ENCODE assay signal across 8 cellular contexts in the genomic region with DNA sequence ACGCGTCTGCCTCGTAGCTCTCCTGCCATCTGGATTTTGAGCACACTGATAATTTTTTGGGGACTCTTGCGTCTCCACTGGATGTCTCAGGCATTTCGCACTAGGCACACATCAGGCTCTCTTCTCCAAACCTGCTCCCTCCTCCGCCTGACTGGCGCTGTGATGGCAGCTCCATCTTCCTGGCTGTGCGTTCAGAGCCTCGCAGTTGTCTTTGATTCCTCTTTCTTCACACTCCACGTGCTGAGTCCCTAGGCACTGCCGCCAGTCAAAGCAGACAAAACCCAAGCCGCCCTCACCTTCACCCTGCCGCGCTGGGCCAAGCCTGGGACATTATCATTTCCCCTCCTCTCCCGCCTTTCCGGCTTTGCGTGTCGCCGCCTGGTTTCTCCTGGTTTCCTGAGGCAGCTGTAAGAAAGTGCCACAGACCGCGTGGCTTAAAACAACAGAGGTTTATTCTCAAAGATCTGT. TPM values are rescaled to one million over a fixed set of nuclear protein-coding genes. Genes with fewer than 3 reads are reported as not detected.
DNase-seq lines count a peak whose midpoint lies in the region; ATAC-seq and TF ChIP-seq lines count a peak whose summit lies in the region.

No MANE protein-coding gene starts in this region.

- H3K36me3 Mint-ChIP-seq in CD4-positive, alpha-beta memory T cell, result peaks cover 10 to 27% of the 10 kb centered on the region in 2 donors
- peaks cover 15% of the 10 kb centered on the region for H3K36me3 Mint-ChIP-seq in activated naive CD4-positive, alpha-beta T cell treated with anti-CD3 and anti-CD28 coated beads for 36 hours (ENCODE audit: low read depth)
- no peaks in the 10 kb centered on the region for H3K36me3 Mint-ChIP-seq in progenitor cell of endocrine pancreas (ENCODE audit: insufficient read depth)

- no peaks in the 10 kb centered on the region for H3K9me3 ChIP-seq in CD4-positive, alpha-beta memory T cell (ENCODE audit: control insufficient read depth in 1 of 2, low read length in 2 of 2)
- H3K9me3 ChIP-seq in heart left ventricle, result no peaks in the 10 kb centered on the region

- POLR2A ChIA-PET in CD4-positive, alpha-beta memory T cell (lab: Charles Lee; ENCODE audit: partially characterized antibody), result interaction anchor here (0.6 to 2.7 kb wide), 18 partner anchors 8 to 761 kb away, joined by 3 to 10 read pairs (median 3); partner anchors contain the start of genes BPHL, FAM50B, NQO2 and RIPK1

- CTCF ChIA-PET in CD4-positive, alpha-beta memory T cell (lab: Charles Lee; ENCODE audit: partially characterized antibody), result interaction anchor here (0.6 to 4.4 kb wide), 10 partner anchors 8 to 719 kb away, joined by 3 to 33 read pairs (median 3); partner anchors contain the start of genes BPHL, FAM50B and TUBB2A
- CTCF ChIA-PET in activated naive CD4-positive, alpha-beta T cell treated with anti-CD3 and anti-CD28 coated beads for 36 hours (lab: Charles Lee), result interaction anchor here (0.6 to 5.1 kb wide), 7 partner anchors 8 to 158 kb away, joined by 3 to 40 read pairs (median 4); no protein-coding TSS in a partner anchor

- TF ChIP-seq POLR2A in heart left ventricle (IDR thresholded peaks at IDR 0.05), result no peak

- H3K4me1 ChIP-seq in CD4-positive, alpha-beta memory T cell (ENCODE audit: insufficient read depth, low read length), result peaks cover 48% of the 10 kb centered on the region
- peaks cover 0 to 44% (median 18%) of the 10 kb centered on the region in 12 donors for H3K4me1 ChIP-seq in heart left ventricle

- peak in 4 of 5 donors; percentile 23 to 45 (median 30) for DNase-seq in CD4-positive, alpha-beta memory T cell
- DNase-seq in NCI-H774 (lab: John Stamatoyannopoulos, UW) (peak; percentile 20), heart left ventricle (peak in 1 of 5 donors; percentile 52), progenitor cell of endocrine pancreas (ENCODE audit: low spot score, unreplicated experiment) (no peak), NCI-H2196 (lab: John Stamatoyannopoulos, UW; ENCODE audit: unreplicated experiment) (no peak)
- peak; percentile 49 for DNase-seq in activated naive CD4-positive, alpha-beta T cell treated with anti-CD3 and anti-CD28 coated beads for 36 hours

- TF ChIP-seq CTCF in heart left ventricle (IDR thresholded peaks at IDR 0.05) (peak in 1 of 12 donors; percentile 6), progenitor cell of endocrine pancreas (IDR thresholded peaks at IDR 0.05; ENCODE audit: unreplicated experiment) (no peak)

- peaks cover 16% of the 10 kb centered on the region for H3K36me3 ChIP-seq in CD4-positive, alpha-beta memory T cell (ENCODE audit: insufficient read depth, low read length)
- H3K36me3 ChIP-seq in heart left ventricle, result peaks cover 0 to 14% (median 12%) of the 10 kb centered on the region in 9 donors

- peak overlapping the region; percentile 93 to 99 (median 96) for H3K4me3 Mint-ChIP-seq in CD4-positive, alpha-beta memory T cell
- peak overlapping the region; percentile 94 for H3K4me3 Mint-ChIP-seq in activated naive CD4-positive, alpha-beta T cell treated with anti-CD3 and anti-CD28 coated beads for 36 hours
- peak overlapping the region; percentile 94 for H3K4me3 Mint-ChIP-seq in progenitor cell of endocrine pancreas (ENCODE audit: low read depth)

- ATAC-seq in GM18907 (IDR thresholded peaks at IDR 0.05; ENCODE audit: unreplicated experiment), result peak; percentile 32
- ATAC-seq in HG03095 (IDR thresholded peaks at IDR 0.05; ENCODE audit: unreplicated experiment), result peak; percentile 23
- ATAC-seq in heart left ventricle, result peak in 2 of 4 donors; percentile 16 to 38

- peaks cover 0 to 1% (median 0%) of the 10 kb centered on the region in 8 donors for H3K9me3 Mint-ChIP-seq in CD4-positive, alpha-beta memory T cell
- H3K9me3 Mint-ChIP-seq in activated naive CD4-positive, alpha-beta T cell treated with anti-CD3 and anti-CD28 coated beads for 36 hours, result no peaks in the 10 kb centered on the region
- H3K9me3 Mint-ChIP-seq in progenitor cell of endocrine pancreas (ENCODE audit: low read depth), result no peaks in the 10 kb centered on the region

- H3K4me1 Mint-ChIP-seq in CD4-positive, alpha-beta memory T cell, result peaks cover 23 to 50% (median 38%) of the 10 kb centered on the region in 4 donors
- peaks cover 39% of the 10 kb centered on the region for H3K4me1 Mint-ChIP-seq in activated naive CD4-positive, alpha-beta T cell treated with anti-CD3 and anti-CD28 coated beads for 36 hours (ENCODE audit: low read depth)
- peaks cover 8% of the 10 kb centered on the region for H3K4me1 Mint-ChIP-seq in progenitor cell of endocrine pancreas (ENCODE audit: low read depth)

- intact Hi-C loops in CD4-positive, alpha-beta memory T cell (cut with micrococcal nuclease), result loop anchor here (2.0 to 10.0 kb wide), 9 partner anchors 97 to 1518 kb away; partner anchors contain the start of genes BPHL, CDYL, ECI2 and NQO2
- intact Hi-C loops in activated naive CD4-positive, alpha-beta T cell treated with anti-CD3 and anti-CD28 coated beads for 36 hours (cut with micrococcal nuclease), result loop anchor here (2.0 kb wide), 3 partner anchors 133 to 261 kb away; partner anchors contain the start of genes NQO2 and RIPK1
- intact Hi-C loops in heart left ventricle (cut with DNase I), result loop anchor here in 7 of 10 donors (2.0 to 10.0 kb wide), 3 partner anchors 95 to 265 kb away; partner anchors contain the start of gene NQO2 (in 3 of the 7)

- H3K27ac Mint-ChIP-seq in CD4-positive, alpha-beta memory T cell, result peak overlapping the region; percentile 92 to 99 (median 95)
- peak overlapping the region; percentile 87 for H3K27ac Mint-ChIP-seq in activated naive CD4-positive, alpha-beta T cell treated with anti-CD3 and anti-CD28 coated beads for 36 hours
- H3K27ac Mint-ChIP-seq in progenitor cell of endocrine pancreas, result peak overlapping the region; percentile 90

- WGBS in heart left ventricle, 4 donors, result 1 to 3% (median 2%) methylated on average over 16 to 21 of the region's 21 CpGs

- peak overlapping the region; percentile 70 for H3K27ac ChIP-seq in CD4-positive, alpha-beta memory T cell (ENCODE audit: low read depth, low read length)
- peak overlapping the region in 11 of 12 donors; percentile 40 to 85 (median 82) for H3K27ac ChIP-seq in heart left ventricle

- peak overlapping the region; percentile 44 to 67 for H3K4me3 ChIP-seq in CD4-positive, alpha-beta memory T cell (ENCODE audit: low read length in 2 of 2)
- H3K4me3 ChIP-seq in heart left ventricle, result peak overlapping the region; percentile 60 to 99 (median 94)

- H3K27me3 Mint-ChIP-seq in CD4-positive, alpha-beta memory T cell, result no peaks in the 10 kb centered on the region
- no peaks in the 10 kb centered on the region for H3K27me3 Mint-ChIP-seq in activated naive CD4-positive, alpha-beta T cell treated with anti-CD3 and anti-CD28 coated beads for 36 hours (ENCODE audit: low read depth)
- peaks cover 24% of the 10 kb centered on the region for H3K27me3 Mint-ChIP-seq in progenitor cell of endocrine pancreas

- H3K27me3 ChIP-seq in CD4-positive, alpha-beta memory T cell (ENCODE audit: insufficient read depth, low read length), result no peaks in the 10 kb centered on the region
- H3K27me3 ChIP-seq in heart left ventricle, result no peaks in the 10 kb centered on the region

RNA-seq across cellular contexts. Expression of gene PSMG4, which starts 0.8 kb away (rescaled TPM):
- total RNA-seq in CD4-positive, alpha-beta memory T cell, result 10 to 100 TPM; 41.0 to 41.6 TPM
- polyA plus RNA-seq in CD4-positive, alpha-beta memory T cell, result 10 to 100 TPM; 52.5 to 63.0 TPM
- total RNA-seq in activated naive CD4-positive, alpha-beta T cell treated with anti-CD3 and anti-CD28 coated beads for 36 hours, result 10 to 100 TPM; 23.9 to 26.2 TPM
- total RNA-seq in heart left ventricle (10 to 100 TPM in 4 of 9 donors, 1 to 10 TPM in 5; 6.2 to 12.6 (median 9.7) TPM), progenitor cell of endocrine pancreas (17.7 and 18.9 TPM in 2 replicates)
- polyA plus RNA-seq in heart left ventricle, result 10 to 100 TPM in 1 of 2 donors, 1 to 10 TPM in 1; 8.7 to 21.7 TPM

RNA-seq across cellular contexts. Expression of gene TUBB2B, which starts 32.1 kb away (rescaled TPM):
- not detected for total RNA-seq in CD4-positive, alpha-beta memory T cell
- under 1 TPM; 0.22 to 0.32 TPM for polyA plus RNA-seq in CD4-positive, alpha-beta memory T cell
- total RNA-seq in activated naive CD4-positive, alpha-beta T cell treated with anti-CD3 and anti-CD28 coated beads for 36 hours, result under 1 TPM in 1 of 2 experiments, not detected in 1; 0.12 TPM
- total RNA-seq in heart left ventricle (1 to 10 TPM in 8 of 9 donors, under 1 TPM in 1; 0.90 to 3.4 (median 1.5) TPM), progenitor cell of endocrine pancreas (268 and 276 TPM in 2 replicates)
- 1 to 10 TPM; 1.1 to 2.8 TPM for polyA plus RNA-seq in heart left ventricle

Comparison
In these comparisons a context has a peak if more than half of its experiments do, and no peak if none do; other contexts are left out.
1. DNase-seq: peak in CD4-positive, alpha-beta memory T cell (4 of 5), NCI-H774 (single experiment) and activated naive CD4-positive, alpha-beta T cell treated with anti-CD3 and anti-CD28 coated beads for 36 hours (single experiment); none in progenitor cell of endocrine pancreas (single experiment) and NCI-H2196 (single experiment).
2. RNA of gene TUBB2B, which starts 32.1 kb away (total RNA-seq): 268 to 276 TPM in progenitor cell of endocrine pancreas; 0.90 to 3.4 TPM in heart left ventricle, 0.12 TPM in activated naive CD4-positive, alpha-beta T cell treated with anti-CD3 and anti-CD28 coated beads for 36 hours and not detected in CD4-positive, alpha-beta memory T cell; every median in the first group is over 10 times any median in the second.
3. Peak in every context shown above with its lines, with median percentiles within 50 percentile points of each other: H3K27ac Mint-ChIP-seq and H3K4me3 Mint-ChIP-seq.